Comparison of ENCODE assay signal across 18 cellular contexts in the genomic region with DNA sequence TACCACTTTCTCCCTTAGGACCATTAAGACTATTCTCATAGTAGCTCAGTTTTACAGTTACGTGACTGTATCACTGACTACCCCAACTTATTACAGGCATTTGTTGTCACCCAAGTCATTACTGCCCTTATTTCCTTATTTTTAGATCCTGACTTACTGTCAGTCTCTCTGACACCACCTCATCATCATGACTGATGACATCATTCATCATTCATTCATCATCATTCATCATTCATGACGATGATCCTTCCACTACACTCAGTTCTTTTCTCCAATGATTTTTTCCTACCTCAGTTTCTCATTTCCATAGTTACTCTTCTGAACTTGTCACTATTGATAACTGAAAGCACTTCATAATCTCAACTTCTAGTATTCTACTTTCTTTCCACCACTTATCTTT.
DNase-seq lines count a peak whose midpoint lies in the region; ATAC-seq and TF ChIP-seq lines count a peak whose summit lies in the region.
"Had no signal": no experiment of that assay in that cellular context is flagged by ENCODE, and none has a peak within 500 bp of the region (broad histone marks: within the 10 kb centered on the region; RNA-seq: fewer than 3 reads in every experiment).

No MANE protein-coding gene starts in this region.

- H3K27me3 Mint-ChIP-seq in activated CD4-positive, alpha-beta T cell treated with anti-CD3 and anti-CD28 coated beads for 36 hours, result no peaks in the 10 kb centered on the region
- H3K27me3 Mint-ChIP-seq: CD8-positive, alpha-beta memory T cell had no signal

- H3K27me3 ChIP-seq in dorsolateral prefrontal cortex (no peaks in the 10 kb centered on the region), SJCRH30 (no peaks in the 10 kb centered on the region)

- H3K4me3 ChIP-seq in dorsolateral prefrontal cortex (no peak overlapping the region), SJCRH30 (no peak overlapping the region)
- H3K4me3 ChIP-seq: PC-9 had no signal

- intact Hi-C loops in activated CD4-positive, alpha-beta T cell treated with anti-CD3 and anti-CD28 coated beads for 36 hours (cut with DNase I, micrococcal nuclease), result no loop called here
- intact Hi-C loops in dorsolateral prefrontal cortex (cut with DNase I), result loop anchor here in 1 of 2 donors (5.0 to 10.0 kb wide), 2 partner anchors 82 to 441 kb away; a partner anchor contains a TSS

- no peak overlapping the region for H3K4me3 Mint-ChIP-seq in activated CD4-positive, alpha-beta T cell treated with anti-CD3 and anti-CD28 coated beads for 36 hours
- H3K4me3 Mint-ChIP-seq: CD8-positive, alpha-beta memory T cell had no signal

- CTCF ChIA-PET in activated CD4-positive, alpha-beta T cell treated with anti-CD3 and anti-CD28 coated beads for 36 hours (lab: Charles Lee), result interaction anchor here (0.9 to 1.6 kb wide), 3 partner anchors 26 to 438 kb away, joined by 3 to 5 read pairs (median 4); no protein-coding TSS in a partner anchor

- peaks cover 72% of the 10 kb centered on the region for H3K36me3 ChIP-seq in SJCRH30

- peaks cover 37% of the 10 kb centered on the region for H3K36me3 Mint-ChIP-seq in activated CD4-positive, alpha-beta T cell treated with anti-CD3 and anti-CD28 coated beads for 36 hours (ENCODE audit: low read depth)

- POLR2A ChIA-PET in activated CD4-positive, alpha-beta T cell treated with anti-CD3 and anti-CD28 coated beads for 36 hours (lab: Charles Lee), result no interaction called here

- H3K9me3 ChIP-seq in SJCRH30 (replicated peaks), result no peaks in the 10 kb centered on the region

- no peak for DNase-seq in activated CD4-positive, alpha-beta T cell treated with anti-CD3 and anti-CD28 coated beads for 36 hours
- no peak for DNase-seq in activated CD4-positive, alpha-beta T cell treated with anti-CD3 and anti-CD28 coated beads, Interleukin-2, amount 50 U/mL, for 4 hours
- DNase-seq in RKO (ENCODE audit: low spot score) (peak; percentile 9), dorsolateral prefrontal cortex (no peak), SJCRH30 (no peak)
- DNase-seq: CD8-positive, alpha-beta memory T cell; DMS79 treated with DMSO at 0.1 percent for 48 hours; GOT3; IMR-90; Kasumi-1; NCI-H1105; NCI-H1694; NCI-H524; PC-9 had no signal

- H3K27ac ChIP-seq in dorsolateral prefrontal cortex (peak overlapping the region; percentile 2 to 98 (median 91)), temporal lobe (ENCODE audit: low read depth, low read length) (peak overlapping the region; percentile 94), SJCRH30 (no peak overlapping the region)
- H3K27ac ChIP-seq: 22Rv1, PC-9 had no signal

- peak overlapping the region; percentile 45 for H3K27ac Mint-ChIP-seq in activated CD4-positive, alpha-beta T cell treated with anti-CD3 and anti-CD28 coated beads for 36 hours

- H3K9me3 Mint-ChIP-seq in activated CD4-positive, alpha-beta T cell treated with anti-CD3 and anti-CD28 coated beads for 36 hours (ENCODE audit: low read depth), result peaks cover 3% of the 10 kb centered on the region
- H3K9me3 Mint-ChIP-seq: CD8-positive, alpha-beta memory T cell had no signal

- no peak for ATAC-seq in activated CD4-positive, alpha-beta T cell treated with anti-CD3 and anti-CD28 coated beads for 36 hours
- no peak for ATAC-seq in HG02763 (IDR thresholded peaks at IDR 0.05; ENCODE audit: unreplicated experiment)
- ATAC-seq in HG03097 (IDR thresholded peaks at IDR 0.05; ENCODE audit: low FRiP score, unreplicated experiment), result no peak

- H3K4me1 ChIP-seq in SJCRH30, result 0 out of 2 replicates have a peak, but pooled peaks cover 2% of the 10 kb centered on the region

- TF ChIP-seq CTCF in dorsolateral prefrontal cortex (IDR thresholded peaks at IDR 0.05 in 54 of 56, conservative IDR thresholded peaks at IDR 0.05 in 2 of 56; ENCODE audit: low read depth in 1 of 56, partially characterized antibody in 56 of 56), result no peak

- H3K4me1 Mint-ChIP-seq in activated CD4-positive, alpha-beta T cell treated with anti-CD3 and anti-CD28 coated beads for 36 hours, result peaks cover 12% of the 10 kb centered on the region
